9 cellular contexts compared by ENCODE assay signal in the genomic region with DNA sequence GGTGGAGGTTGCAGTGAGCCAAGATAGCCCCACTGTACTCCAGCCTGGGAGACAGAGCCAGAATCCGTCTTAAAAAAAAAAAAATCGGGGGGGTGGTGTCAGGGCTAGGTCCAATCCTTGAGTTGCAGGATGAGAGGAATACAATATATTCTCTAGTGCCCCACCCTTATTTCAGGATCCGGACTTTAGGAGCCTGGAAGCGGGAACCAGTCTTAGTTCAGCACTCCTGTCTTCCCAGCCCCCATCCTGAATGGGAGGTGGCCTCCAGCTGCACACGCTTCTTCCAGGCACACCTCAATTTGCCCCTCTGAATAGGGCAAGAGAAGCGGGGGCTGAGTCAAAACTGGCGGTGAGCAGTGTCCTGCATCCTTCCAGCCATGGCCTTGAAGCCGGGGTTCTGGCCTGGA. TPM values are rescaled to one million over a fixed set of nuclear protein-coding genes. Genes with fewer than 3 reads are reported as not detected.
DNase-seq lines count a peak whose midpoint lies in the region; ATAC-seq, FAIRE-seq and TF ChIP-seq lines count a peak whose summit lies in the region.
"Had no signal": no experiment of that assay in that cellular context is flagged by ENCODE, and none has a peak within 500 bp of the region (broad histone marks: within the 10 kb centered on the region; RNA-seq: fewer than 3 reads in every experiment).

No MANE protein-coding gene starts in this region.

- H3K9ac ChIP-seq in K562 (ENCODE audit: insufficient read depth in 1 of 2, low read depth in 2 of 2, low read length in 2 of 2): peak overlapping the region; percentile 79 to 96

- in situ Hi-C loops in K562 (cut with MboI): no loop called here

- intact Hi-C loops in K562 (cut with micrococcal nuclease): loop anchor here (1.0 to 10.0 kb wide), 5 partner anchors 53 to 293 kb away; a partner anchor contains a TSS
- intact Hi-C loops in upper lobe of right lung (cut with DNase I): no loop called here

- H3K36me3 ChIP-seq in K562 (ENCODE audit: control insufficient read depth, insufficient read depth, low read length) (peaks cover 26% of the 10 kb centered on the region; the same call in 2 of the 3 replicates), upper lobe of right lung (no peaks in the 10 kb centered on the region)

- H3K9me3 ChIP-seq in K562 (replicated peaks; ENCODE audit: control insufficient read depth, insufficient read depth, low read depth, low read length) (no peaks in the 10 kb centered on the region), upper lobe of right lung (no peaks in the 10 kb centered on the region)

- H3K79me2 ChIP-seq in K562 (ENCODE audit: control insufficient read depth, insufficient read depth, low read length): peaks cover 64% of the 10 kb centered on the region

- H3K4me3 ChIP-seq in K562 (peak overlapping the region; percentile 88), upper lobe of right lung (peak overlapping the region; percentile 70)

- TF ChIP-seq POLR2A in K562 (conservative IDR thresholded peaks at IDR 0.05): no peak

- no peak for TF ChIP-seq CTCF in K562 (IDR thresholded peaks at IDR 0.05 in 2 of 3, conservative IDR thresholded peaks at IDR 0.05 in 1 of 3; ENCODE audit: insufficient read depth in 2 of 3, low read depth in 1 of 3, low read length in 3 of 3)
- TF ChIP-seq CTCF in upper lobe of right lung (IDR thresholded peaks at IDR 0.05): no peak

- H3K36me3 Mint-ChIP-seq in activated naive CD4-positive, alpha-beta T cell treated with anti-CD3 and anti-CD28 coated beads, Interleukin-2, amount 50 U/mL, for 24 hours: no peaks in the 10 kb centered on the region
- no peaks in the 10 kb centered on the region for H3K36me3 Mint-ChIP-seq in memory B cell

- no peaks in the 10 kb centered on the region for H3K9me1 ChIP-seq in K562 (ENCODE audit: control insufficient read depth, insufficient read depth, low read length)

- FAIRE-seq in K562 (lab: Jason Lieb, UNC): peak; percentile 11
- FAIRE-seq: G401.6 had no signal

- H3K4me3 Mint-ChIP-seq in activated naive CD4-positive, alpha-beta T cell treated with anti-CD3 and anti-CD28 coated beads, Interleukin-2, amount 50 U/mL, for 24 hours: peak overlapping the region; percentile 86
- peak overlapping the region; percentile 81 for H3K4me3 Mint-ChIP-seq in memory B cell

- H3K27ac Mint-ChIP-seq in activated naive CD4-positive, alpha-beta T cell treated with anti-CD3 and anti-CD28 coated beads, Interleukin-2, amount 50 U/mL, for 24 hours: no peak overlapping the region
- no peak overlapping the region for H3K27ac Mint-ChIP-seq in memory B cell

- H3K4me1 ChIP-seq in K562 (replicated peaks in 1 of 2; ENCODE audit: control insufficient read depth in 2 of 2, insufficient read depth in 2 of 2, low read length in 2 of 2) (peaks cover 65 to 84% of the 10 kb centered on the region in 2 experiments), upper lobe of right lung (peaks cover 62% of the 10 kb centered on the region)

- 3% methylated on average over 8 of the region's 8 CpGs for WGBS in K562 (ENCODE audit: insufficient coverage, low coverage, missing lambda C conversion rate)

- TF ChIP-seq RAD21 in K562 (CRISPR knock-in tag; conservative IDR thresholded peaks at IDR 0.05 in 1 of 2, IDR thresholded peaks at IDR 0.05 in 1 of 2): no peak

- TF ChIP-seq EP300 in K562 (IDR thresholded peaks at IDR 0.05; ENCODE audit: low read length): no peak

- H3K27ac ChIP-seq in K562 (ENCODE audit: extremely low read depth, low read depth, low read length) (peak overlapping the region; percentile 68), upper lobe of right lung (peak overlapping the region; percentile 83)

- H4K20me1 ChIP-seq in K562 (replicated peaks; ENCODE audit: control insufficient read depth, insufficient read depth, low read length): no peaks in the 10 kb centered on the region

- ATAC-seq in K562 (no peak), memory B cell (ENCODE audit: low read depth) (no peak), upper lobe of right lung (no peak), GM21390 (IDR thresholded peaks at IDR 0.05; ENCODE audit: unreplicated experiment) (no peak), GM18867 (IDR thresholded peaks at IDR 0.05; ENCODE audit: unreplicated experiment) (no peak)

- H2AFZ ChIP-seq in K562 (ENCODE audit: low read depth, low read length): peak overlapping the region; percentile 82

- H3K9me3 Mint-ChIP-seq in activated naive CD4-positive, alpha-beta T cell treated with anti-CD3 and anti-CD28 coated beads, Interleukin-2, amount 50 U/mL, for 24 hours: no peaks in the 10 kb centered on the region
- H3K9me3 Mint-ChIP-seq in memory B cell: no peaks in the 10 kb centered on the region

- H3K4me2 ChIP-seq in K562 (ENCODE audit: insufficient read depth, low read length): peak overlapping the region; percentile 91

- H3K27me3 ChIP-seq in K562 (ENCODE audit: control insufficient read depth in 2 of 2, insufficient read depth in 2 of 2, low read length in 2 of 2) (no peaks in the 10 kb centered on the region), upper lobe of right lung (no peaks in the 10 kb centered on the region)

- H3K4me1 Mint-ChIP-seq in activated naive CD4-positive, alpha-beta T cell treated with anti-CD3 and anti-CD28 coated beads, Interleukin-2, amount 50 U/mL, for 24 hours: peaks cover 55% of the 10 kb centered on the region
- peaks cover 35% of the 10 kb centered on the region for H3K4me1 Mint-ChIP-seq in memory B cell

- no peaks in the 10 kb centered on the region for H3K27me3 Mint-ChIP-seq in activated naive CD4-positive, alpha-beta T cell treated with anti-CD3 and anti-CD28 coated beads, Interleukin-2, amount 50 U/mL, for 24 hours
- H3K27me3 Mint-ChIP-seq in memory B cell: peaks cover 9% of the 10 kb centered on the region

- POLR2A ChIA-PET in K562 (lab: Yijun Ruan, JAX): interaction anchor here (0.6 to 2.3 kb wide), 5 partner anchors 10 to 354 kb away, joined by 3 to 14 read pairs (median 5); a partner anchor contains a TSS

- no peak for DNase-seq in activated naive CD4-positive, alpha-beta T cell treated with Interleukin-2 at 50 U/mL for 16 hours
- DNase-seq in K562 (ENCODE audit: extremely low read depth in 1 of 4, low spot score in 3 of 4): no peak
- no peak for DNase-seq in memory B cell (ENCODE audit: low spot score in 2 of 2)
- no peak for DNase-seq in upper lobe of right lung
- no peak for DNase-seq in NCI-H2196 (lab: John Stamatoyannopoulos, UW; ENCODE audit: unreplicated experiment)

- CTCF ChIA-PET in K562 (lab: Yijun Ruan, JAX; ENCODE audit: low intra/inter-chr PET ratio): no interaction called here

- no TSS peak for BruUV-seq in K562 (replicated peaks; lab: Mats Ljungman, UMichigan)

RNA-seq across cellular contexts. Expression of a gene that starts 1.6 kb away (rescaled TPM):
- total RNA-seq in K562 (2011; cell fraction: chromatin; rRNA removed; ENCODE audit: low replicate concordance): 215 and 563 TPM in 2 replicates
- total RNA-seq in K562 (2011; cell fraction: nucleolus; rRNA removed): 341 and 352 TPM in 2 replicates
- total RNA-seq in K562 (2011; cell fraction: nucleoplasm; rRNA removed): 210 and 234 TPM in 2 replicates
- total RNA-seq in K562 (2014; rRNA removed) (47.9 and 57.6 TPM in 2 replicates), K562 (2014; rRNA removed; fragmentation: Illumina TruSeq; extraction: Trizol) (16.2 and 26.9 TPM in 2 replicates), K562 (2015; rRNA removed; fragmentation: Illumina TruSeq; extraction: Trizol) (21.1 and 21.8 TPM in 2 replicates), K562 (2021) (113 and 126 TPM in 2 replicates), upper lobe of right lung (94.9 TPM)
- polyA plus RNA-seq in K562 (2011; rRNA removed) (32.3 and 65.2 TPM in 2 replicates), K562 (2014; fragmentation: Illumina TruSeq; extraction: Trizol) (48.2 and 49.9 TPM in 2 replicates), K562 (2014; fragmentation: Nextera tagmentation; extraction: Ambion mirVana) (10 to 100 TPM; 18.7 to 19.2 TPM), K562 (2014; rRNA removed) (63.0 and 63.7 TPM in 2 replicates)
- 33.8 and 42.7 TPM in 2 replicates for polyA plus RNA-seq in K562 (2011; cell fraction: cytosol; rRNA removed)
- polyA plus RNA-seq in K562 (2011; cell fraction: nucleus; rRNA removed): 385 and 440 TPM in 2 replicates
- polyA plus RNA-seq in K562 (2012): 73.5 and 82.7 TPM in 2 replicates
- 19.6 and 21.8 TPM in 2 replicates for polyA minus RNA-seq in K562 (2011; rRNA and poly(A)+ RNA removed)
- polyA minus RNA-seq in K562 (2011; cell fraction: cytosol; rRNA and poly(A)+ RNA removed): 36.4 and 51.4 TPM in 2 replicates
- 49.3 and 53.6 TPM in 2 replicates for polyA minus RNA-seq in K562 (2011; cell fraction: nucleus; rRNA and poly(A)+ RNA removed)

RNA-seq across cellular contexts. Expression of a gene that starts 3.1 kb away (rescaled TPM):
- total RNA-seq in K562 (2011; cell fraction: chromatin; rRNA removed; ENCODE audit: low replicate concordance): 11.2 and 22.6 TPM in 2 replicates
- 13.6 and 15.5 TPM in 2 replicates for total RNA-seq in K562 (2011; cell fraction: nucleolus; rRNA removed)
- total RNA-seq in K562 (2011; cell fraction: nucleoplasm; rRNA removed): 10.0 and 10.3 TPM in 2 replicates
- 1.2 and 1.6 TPM in 2 replicates for total RNA-seq in K562 (2014; rRNA removed)
- 0.69 and 0.70 TPM in 2 replicates for total RNA-seq in K562 (2014; rRNA removed; fragmentation: Illumina TruSeq; extraction: Trizol)
- total RNA-seq in K562 (2015; rRNA removed; fragmentation: Illumina TruSeq; extraction: Trizol): 0.72 TPM in 2 replicates
- 2.5 and 3.1 TPM in 2 replicates for total RNA-seq in K562 (2021)
- 2.6 and 3.4 TPM in 2 replicates for polyA plus RNA-seq in K562 (2011; rRNA removed)
- polyA plus RNA-seq in K562 (2011; cell fraction: cytosol; rRNA removed): 1.8 and 2.4 TPM in 2 replicates
- polyA plus RNA-seq in K562 (2011; cell fraction: nucleus; rRNA removed): 25.0 and 34.4 TPM in 2 replicates
- 2.1 and 3.4 TPM in 2 replicates for polyA plus RNA-seq in K562 (2012)
- 1.5 and 1.8 TPM in 2 replicates for polyA plus RNA-seq in K562 (2014; fragmentation: Illumina TruSeq; extraction: Trizol)
- under 1 TPM; 0.06 to 0.07 TPM for polyA plus RNA-seq in K562 (2014; fragmentation: Nextera tagmentation; extraction: Ambion mirVana)
- 2.7 and 2.8 TPM in 2 replicates for polyA plus RNA-seq in K562 (2014; rRNA removed)
- 1.2 and 1.3 TPM in 2 replicates for polyA minus RNA-seq in K562 (2011; rRNA and poly(A)+ RNA removed)
- polyA minus RNA-seq in K562 (2011; cell fraction: cytosol; rRNA and poly(A)+ RNA removed): 0.91 and 1.5 TPM in 2 replicates
- 4.4 and 4.7 TPM in 2 replicates for polyA minus RNA-seq in K562 (2011; cell fraction: nucleus; rRNA and poly(A)+ RNA removed)
- total RNA-seq in upper lobe of right lung: 2.4 TPM

RNA-seq across cellular contexts. Expression of a gene that starts 18.7 kb away (rescaled TPM):
- 63.5 and 134 TPM in 2 replicates for total RNA-seq in K562 (2011; cell fraction: chromatin; rRNA removed; ENCODE audit: low replicate concordance)
- total RNA-seq in K562 (2011; cell fraction: nucleolus; rRNA removed): 154 and 182 TPM in 2 replicates
- 105 and 122 TPM in 2 replicates for total RNA-seq in K562 (2011; cell fraction: nucleoplasm; rRNA removed)
- total RNA-seq in K562 (2014; rRNA removed) (43.6 and 46.8 TPM in 2 replicates), K562 (2014; rRNA removed; fragmentation: Illumina TruSeq; extraction: Trizol) (25.2 and 31.8 TPM in 2 replicates), K562 (2015; rRNA removed; fragmentation: Illumina TruSeq; extraction: Trizol) (33.3 and 37.4 TPM in 2 replicates), K562 (2021) (46.5 and 54.3 TPM in 2 replicates), upper lobe of right lung (39.3 TPM)
- polyA plus RNA-seq in K562 (2011; rRNA removed) (55.8 and 67.8 TPM in 2 replicates), K562 (2014; fragmentation: Illumina TruSeq; extraction: Trizol) (54.1 and 61.7 TPM in 2 replicates), K562 (2014; fragmentation: Nextera tagmentation; extraction: Ambion mirVana) (100 to 1,000 TPM; 233 to 239 TPM), K562 (2014; rRNA removed) (64.4 and 72.6 TPM in 2 replicates)
- polyA plus RNA-seq in K562 (2011; cell fraction: cytosol; rRNA removed): 113 and 129 TPM in 2 replicates
- polyA plus RNA-seq in K562 (2011; cell fraction: nucleus; rRNA removed): 65.0 and 95.7 TPM in 2 replicates
- 48.4 and 51.3 TPM in 2 replicates for polyA plus RNA-seq in K562 (2012)
- polyA minus RNA-seq in K562 (2011; rRNA and poly(A)+ RNA removed): 48.1 and 54.8 TPM in 2 replicates
- polyA minus RNA-seq in K562 (2011; cell fraction: cytosol; rRNA and poly(A)+ RNA removed): 21.3 and 27.6 TPM in 2 replicates
- polyA minus RNA-seq in K562 (2011; cell fraction: nucleus; rRNA and poly(A)+ RNA removed): 32.0 and 42.5 TPM in 2 replicates

RNA-seq across cellular contexts. Expression of a gene that starts 33.7 kb away (rescaled TPM):
- 35.5 and 125 TPM in 2 replicates for total RNA-seq in K562 (2011; cell fraction: chromatin; rRNA removed; ENCODE audit: low replicate concordance)
- total RNA-seq in K562 (2011; cell fraction: nucleolus; rRNA removed): 104 and 108 TPM in 2 replicates
- total RNA-seq in K562 (2011; cell fraction: nucleoplasm; rRNA removed): 56.2 and 56.3 TPM in 2 replicates
- total RNA-seq in K562 (2014; rRNA removed) (25.2 and 30.8 TPM in 2 replicates), K562 (2014; rRNA removed; fragmentation: Illumina TruSeq; extraction: Trizol) (8.4 and 12.2 TPM in 2 replicates), K562 (2015; rRNA removed; fragmentation: Illumina TruSeq; extraction: Trizol) (17.1 and 17.9 TPM in 2 replicates), K562 (2021) (32.8 and 35.4 TPM in 2 replicates), upper lobe of right lung (16.2 TPM)
- polyA plus RNA-seq in K562 (2011; rRNA removed) (25.3 and 38.6 TPM in 2 replicates), K562 (2014; fragmentation: Illumina TruSeq; extraction: Trizol) (14.9 and 23.8 TPM in 2 replicates), K562 (2014; fragmentation: Nextera tagmentation; extraction: Ambion mirVana) (1 to 10 TPM; 3.7 to 4.7 TPM), K562 (2014; rRNA removed) (33.5 and 36.8 TPM in 2 replicates)
- 31.4 and 51.4 TPM in 2 replicates for polyA plus RNA-seq in K562 (2011; cell fraction: cytosol; rRNA removed)
- polyA plus RNA-seq in K562 (2011; cell fraction: nucleus; rRNA removed): 233 and 335 TPM in 2 replicates
- polyA plus RNA-seq in K562 (2012): 20.8 and 43.5 TPM in 2 replicates
- polyA minus RNA-seq in K562 (2011; rRNA and poly(A)+ RNA removed): 8.0 and 10.5 TPM in 2 replicates
- 19.2 and 26.7 TPM in 2 replicates for polyA minus RNA-seq in K562 (2011; cell fraction: cytosol; rRNA and poly(A)+ RNA removed)
- 35.8 and 36.2 TPM in 2 replicates for polyA minus RNA-seq in K562 (2011; cell fraction: nucleus; rRNA and poly(A)+ RNA removed)

RNA-seq across cellular contexts. Expression of a gene that starts 46.7 kb away (rescaled TPM):
- 12.1 and 42.9 TPM in 2 replicates for total RNA-seq in K562 (2011; cell fraction: chromatin; rRNA removed; ENCODE audit: low replicate concordance)
- 32.0 and 40.1 TPM in 2 replicates for total RNA-seq in K562 (2011; cell fraction: nucleolus; rRNA removed)
- total RNA-seq in K562 (2011; cell fraction: nucleoplasm; rRNA removed): 12.4 and 17.4 TPM in 2 replicates
- total RNA-seq in K562 (2014; rRNA removed) (1.9 and 3.1 TPM in 2 replicates), K562 (2014; rRNA removed; fragmentation: Illumina TruSeq; extraction: Trizol) (0.48 and 0.58 TPM in 2 replicates), K562 (2015; rRNA removed; fragmentation: Illumina TruSeq; extraction: Trizol) (1.5 and 1.7 TPM in 2 replicates), K562 (2021) (3.9 and 4.6 TPM in 2 replicates), upper lobe of right lung (17.5 TPM)
- polyA plus RNA-seq in K562 (2011; rRNA removed) (2.5 and 4.0 TPM in 2 replicates), K562 (2014; fragmentation: Illumina TruSeq; extraction: Trizol) (0.82 and 1.3 TPM in 2 replicates), K562 (2014; fragmentation: Nextera tagmentation; extraction: Ambion mirVana) (under 1 TPM; 0.04 to 0.06 TPM), K562 (2014; rRNA removed) (5.1 and 5.2 TPM in 2 replicates)
- polyA plus RNA-seq in K562 (2011; cell fraction: cytosol; rRNA removed): 2.2 and 3.1 TPM in 2 replicates
- polyA plus RNA-seq in K562 (2011; cell fraction: nucleus; rRNA removed): 35.2 and 59.8 TPM in 2 replicates
- 3.7 and 5.7 TPM in 2 replicates for polyA plus RNA-seq in K562 (2012)
- polyA minus RNA-seq in K562 (2011; rRNA and poly(A)+ RNA removed): 0.51 and 0.53 TPM in 2 replicates
- 0.57 and 1.3 TPM in 2 replicates for polyA minus RNA-seq in K562 (2011; cell fraction: cytosol; rRNA and poly(A)+ RNA removed)
- 5.8 and 7.3 TPM in 2 replicates for polyA minus RNA-seq in K562 (2011; cell fraction: nucleus; rRNA and poly(A)+ RNA removed)
